In genomic region chr16:16096161-16096857, GRCh38 we compare ENCODE assay signal across 11 cellular contexts.
DNase-seq lines count a peak whose midpoint lies in the region; ATAC-seq and TF ChIP-seq lines count a peak whose summit lies in the region.
"Had no signal": no experiment of that assay in that cellular context is flagged by ENCODE, and none has a peak within 500 bp of the region (broad histone marks: within the 10 kb centered on the region; RNA-seq: fewer than 3 reads in every experiment).

No MANE protein-coding gene starts in this region.

- H3K9ac ChIP-seq in fibroblast of lung (ENCODE audit: insufficient read depth, low read length): no peak overlapping the region

- H3K9me3 ChIP-seq in fibroblast of lung (ENCODE audit: control insufficient read depth, insufficient read depth, low read depth, low read length): no peaks in the 10 kb centered on the region

- no peak overlapping the region for H3K4me3 ChIP-seq in AG09309 (ENCODE audit: control insufficient read depth, low read depth, low read length)
- H3K4me3 ChIP-seq in fibroblast of lung (replicated peaks in 1 of 4; ENCODE audit: control extremely low read depth in 1 of 4, insufficient read depth in 1 of 4, low read depth in 3 of 4, low read length in 4 of 4): no peak overlapping the region
- H3K4me3 ChIP-seq: smooth muscle cell had no signal

- H3K4me1 ChIP-seq in fibroblast of lung (ENCODE audit: control insufficient read depth, extremely low read depth, insufficient read depth, low read length): peaks cover 27% of the 10 kb centered on the region

- H4K20me1 ChIP-seq in fibroblast of lung (ENCODE audit: control insufficient read depth, extremely low read depth, insufficient read depth, low read length): no peaks in the 10 kb centered on the region

- H3K4me2 ChIP-seq in fibroblast of lung (ENCODE audit: extremely low read depth, insufficient read depth, low read length): no peak overlapping the region
- H3K4me2 ChIP-seq: smooth muscle cell had no signal

- peak overlapping the region; percentile 54 for H3K27ac ChIP-seq in fibroblast of lung (ENCODE audit: insufficient read depth, low read length)

- peaks cover 25% of the 10 kb centered on the region for H3K36me3 ChIP-seq in fibroblast of lung (ENCODE audit: control insufficient read depth, insufficient read depth, low read length)

- TF ChIP-seq CTCF in AG09309 (IDR thresholded peaks at IDR 0.05; ENCODE audit: control insufficient read depth, insufficient read depth, low read depth, low read length, missing control alignments): peak; percentile 51
- TF ChIP-seq CTCF in fibroblast of lung (conservative IDR thresholded peaks at IDR 0.05 in 1 of 2, IDR thresholded peaks at IDR 0.05 in 1 of 2; ENCODE audit: low read depth in 1 of 2, low read length in 2 of 2): peak; percentile 49 to 50
- no peak for TF ChIP-seq CTCF in omental fat pad (IDR thresholded peaks at IDR 0.05)

- no peak overlapping the region for H2AFZ ChIP-seq in fibroblast of lung (ENCODE audit: low read length)

- peaks cover 5% of the 10 kb centered on the region for H3K79me2 ChIP-seq in fibroblast of lung (ENCODE audit: control insufficient read depth, insufficient read depth, low read length)

- ATAC-seq in omental fat pad (ENCODE audit: low FRiP score) (peak; percentile 18), GM19328 (IDR thresholded peaks at IDR 0.05; ENCODE audit: unreplicated experiment) (no peak)

- DNase-seq in AG09309 (ENCODE audit: low read depth): peak; percentile 25
- DNase-seq in NCI-H69 (lab: John Stamatoyannopoulos, UW): peak; percentile 12
- peak; percentile 80 to 89 for DNase-seq in fibroblast of lung (ENCODE audit: low read depth in 2 of 2)
- no peak for DNase-seq in omental fat pad (ENCODE audit: low spot score)
- DNase-seq in activated CD4-positive, alpha-beta T cell treated with anti-CD3 and anti-CD28 coated beads for 4 hours: no peak
- DNase-seq in RKO (ENCODE audit: low spot score): no peak
- DNase-seq in activated T-cell treated with anti-CD3 and anti-CD28 coated beads, Interleukin-2, amount 50 U/mL, for 48 hours: no peak
- DNase-seq: activated CD4-positive, alpha-beta T cell treated with anti-CD3 and anti-CD28 coated beads for 48 hours; GDM1 had no signal

- H3K27me3 ChIP-seq in fibroblast of lung (ENCODE audit: control insufficient read depth, insufficient read depth, low read length): no peaks in the 10 kb centered on the region

Comparison
In these comparisons a context has a peak if more than half of its experiments do, and no peak if none do; other contexts are left out.
1. DNase-seq: peak in AG09309 (single experiment), NCI-H69 (single experiment) and fibroblast of lung (2 of 2); none in omental fat pad (single experiment), activated CD4-positive, alpha-beta T cell treated with anti-CD3 and anti-CD28 coated beads for 4 hours (0 of 2), RKO (single experiment) and activated T-cell treated with anti-CD3 and anti-CD28 coated beads, Interleukin-2, amount 50 U/mL, for 48 hours (0 of 2).
2. CTCF ChIP-seq: peak in AG09309 (single experiment) and fibroblast of lung (2 of 2); none in omental fat pad (0 of 3).